In the genomic region with DNA sequence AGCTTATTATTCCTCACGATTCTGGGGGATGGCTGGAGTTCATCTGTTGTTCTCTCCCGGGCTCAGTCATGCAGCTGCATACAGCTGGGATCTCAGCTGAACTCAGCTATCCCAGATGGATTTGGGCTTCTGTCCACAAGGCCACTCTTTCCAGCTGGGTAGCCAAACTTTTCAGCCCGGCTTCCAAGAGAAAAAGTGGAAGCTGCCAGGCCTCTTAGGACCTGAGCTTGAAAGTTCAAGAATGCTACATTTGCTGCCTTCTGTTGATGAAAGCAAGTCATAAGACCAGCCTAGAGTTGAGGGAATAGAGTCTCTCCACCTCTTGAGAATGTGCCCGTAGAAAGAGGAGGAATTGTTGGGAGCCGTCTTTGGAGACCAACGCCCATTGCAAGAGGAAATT, we compare ENCODE assay signal across 17 cellular contexts.
DNase-seq lines count a peak whose midpoint lies in the region; ATAC-seq and TF ChIP-seq lines count a peak whose summit lies in the region.
"Had no signal": no experiment of that assay in that cellular context is flagged by ENCODE, and none has a peak within 500 bp of the region (broad histone marks: within the 10 kb centered on the region; RNA-seq: fewer than 3 reads in every experiment).

No MANE protein-coding gene starts in this region.

- H3K4me1 ChIP-seq in Peyer's patch, result peaks cover 0 to 59% (median 5%) of the 10 kb centered on the region in 4 donors
- H3K4me1 ChIP-seq in mucosa of rectum (ENCODE audit: control insufficient read depth in 2 of 2, insufficient read depth in 2 of 2, low read length in 2 of 2), result peaks cover 28 to 61% of the 10 kb centered on the region in 2 donors
- H3K4me1 ChIP-seq in thyroid gland, result peaks cover 41 to 50% of the 10 kb centered on the region in 2 donors

- H3K4me3 ChIP-seq in Peyer's patch (no peak overlapping the region), mucosa of rectum (ENCODE audit: low read length in 2 of 2) (no peak overlapping the region), thyroid gland (replicated peaks in 1 of 3) (no peak overlapping the region)
- H3K4me3 ChIP-seq: smooth muscle cell had no signal

- H3K9me3 ChIP-seq in Peyer's patch (no peaks in the 10 kb centered on the region), mucosa of rectum (ENCODE audit: control insufficient read depth in 2 of 2, low read length in 2 of 2) (no peaks in the 10 kb centered on the region), thyroid gland (no peaks in the 10 kb centered on the region)

- peak overlapping the region in 2 of 4 donors; percentile 67 to 73 for H3K27ac ChIP-seq in Peyer's patch
- peak overlapping the region; percentile 49 to 58 for H3K27ac ChIP-seq in mucosa of rectum (ENCODE audit: low read depth in 2 of 2, low read length in 2 of 2)
- H3K27ac ChIP-seq in thyroid gland, result peak overlapping the region; percentile 56 to 96 (median 86)

- H3K36me3 Mint-ChIP-seq in type B pancreatic cell, result peaks cover 37% of the 10 kb centered on the region
- no peaks in the 10 kb centered on the region for H3K36me3 Mint-ChIP-seq in stimulated activated memory B cell treated with anti-CD40 and anti-IgM and Interleukin-4, amounts not matched to agents 10 μg/mL and 1 μg/mL and 100 μg/mL, for 72 hours

- peaks cover 48% of the 10 kb centered on the region for H3K4me1 Mint-ChIP-seq in type B pancreatic cell (ENCODE audit: unreplicated experiment)
- H3K4me1 Mint-ChIP-seq in stimulated activated memory B cell treated with anti-CD40 and anti-IgM and Interleukin-4, amounts not matched to agents 10 μg/mL and 1 μg/mL and 100 μg/mL, for 72 hours, result no peaks in the 10 kb centered on the region
- H3K4me1 Mint-ChIP-seq: B cell had no signal

- intact Hi-C loops in thyroid gland (cut with DNase I), result no loop called here

- no peak for ATAC-seq in GM18870 (IDR thresholded peaks at IDR 0.05; ENCODE audit: unreplicated experiment)
- no peak for ATAC-seq in stimulated activated memory B cell treated with anti-CD40 and anti-IgM and Interleukin-4, amounts not matched to agents 10 μg/mL and 1 μg/mL and 100 μg/mL, for 72 hours

- H3K9me3 Mint-ChIP-seq in type B pancreatic cell, result peaks cover 8% of the 10 kb centered on the region
- H3K9me3 Mint-ChIP-seq in stimulated activated memory B cell treated with anti-CD40 and anti-IgM and Interleukin-4, amounts not matched to agents 10 μg/mL and 1 μg/mL and 100 μg/mL, for 72 hours, result no peaks in the 10 kb centered on the region
- H3K9me3 Mint-ChIP-seq: HFFc6 had no signal

- H3K27ac Mint-ChIP-seq in type B pancreatic cell, result no peak overlapping the region
- H3K27ac Mint-ChIP-seq in stimulated activated memory B cell treated with anti-CD40 and anti-IgM and Interleukin-4, amounts not matched to agents 10 μg/mL and 1 μg/mL and 100 μg/mL, for 72 hours, result no peak overlapping the region
- H3K27ac Mint-ChIP-seq: B cell; dendritic cell treated with granulocyte-macrophage colony-stimulating factor and Interleukin-4, amounts not matched to agents 40 ng/mL and 50 ng/mL, for 4 days; HFFc6 had no signal

- WGBS in thyroid gland, 2 donors, result 43 to 60% methylated on average over 6 of the region's 6 CpGs

- TF ChIP-seq POLR2A in Peyer's patch (IDR thresholded peaks at IDR 0.05) (no peak), thyroid gland (IDR thresholded peaks at IDR 0.05) (no peak)

- DNase-seq in Peyer's patch (peak in 2 of 3 donors; percentile 22 to 73), fibroblast of the conjunctiva (ENCODE audit: low read depth) (peak; percentile 16), thyroid gland (peak; percentile 51 to 57), type B pancreatic cell (ENCODE audit: extremely low spot score, unreplicated experiment) (no peak), NCI-H187 treated with DMSO at 0.1 percent for 48 hours (lab: John Stamatoyannopoulos, UW) (no peak)
- DNase-seq: DMS 273 treated with DMSO at 0.1 percent for 48 hours, foreskin melanocyte, HFFc6, kidney, NCI-H1092 treated with DMSO at 0.1 percent for 48 hours, NCI-H345 had no signal

- no peak overlapping the region for H3K9ac ChIP-seq in mucosa of rectum (ENCODE audit: low read depth in 1 of 2, low read length in 2 of 2)

- H3K36me3 ChIP-seq in Peyer's patch (peaks cover 0 to 14% (median 0%) of the 10 kb centered on the region in 3 donors), mucosa of rectum (ENCODE audit: control insufficient read depth in 2 of 2, insufficient read depth in 2 of 2, low read length in 2 of 2) (peaks cover 3 to 5% of the 10 kb centered on the region in 2 donors), thyroid gland (no peaks in the 10 kb centered on the region)

- no peak overlapping the region for H3K4me3 Mint-ChIP-seq in type B pancreatic cell
- no peak overlapping the region for H3K4me3 Mint-ChIP-seq in stimulated activated memory B cell treated with anti-CD40 and anti-IgM and Interleukin-4, amounts not matched to agents 10 μg/mL and 1 μg/mL and 100 μg/mL, for 72 hours
- H3K4me3 Mint-ChIP-seq: B cell; dendritic cell treated with granulocyte-macrophage colony-stimulating factor and Interleukin-4, amounts not matched to agents 40 ng/mL and 50 ng/mL, for 4 days; HFFc6 had no signal

- TF ChIP-seq CTCF in Peyer's patch (IDR thresholded peaks at IDR 0.05), result no peak
- TF ChIP-seq CTCF in thyroid gland (IDR thresholded peaks at IDR 0.05), result no peak
- TF ChIP-seq CTCF in type B pancreatic cell (conservative IDR thresholded peaks at IDR 0.05), result no peak

- H3K27me3 ChIP-seq in Peyer's patch (no peaks in the 10 kb centered on the region), mucosa of rectum (ENCODE audit: control insufficient read depth in 2 of 2, insufficient read depth in 2 of 2, low read length in 2 of 2) (no peaks in the 10 kb centered on the region), thyroid gland (no peaks in the 10 kb centered on the region)

- no peaks in the 10 kb centered on the region for H3K27me3 Mint-ChIP-seq in type B pancreatic cell
- peaks cover 6% of the 10 kb centered on the region for H3K27me3 Mint-ChIP-seq in stimulated activated memory B cell treated with anti-CD40 and anti-IgM and Interleukin-4, amounts not matched to agents 10 μg/mL and 1 μg/mL and 100 μg/mL, for 72 hours
- H3K27me3 Mint-ChIP-seq: B cell; dendritic cell treated with granulocyte-macrophage colony-stimulating factor and Interleukin-4, amounts not matched to agents 40 ng/mL and 50 ng/mL, for 4 days had no signal

Comparison
In these comparisons a context has a peak if more than half of its experiments do, and no peak if none do; other contexts are left out.
1. DNase-seq: peak in Peyer's patch (2 of 3), fibroblast of the conjunctiva (single experiment) and thyroid gland (2 of 2); none in type B pancreatic cell (single experiment) and NCI-H187 treated with DMSO at 0.1 percent for 48 hours (single experiment).